8 cellular contexts compared by ENCODE assay signal in the genomic region with DNA sequence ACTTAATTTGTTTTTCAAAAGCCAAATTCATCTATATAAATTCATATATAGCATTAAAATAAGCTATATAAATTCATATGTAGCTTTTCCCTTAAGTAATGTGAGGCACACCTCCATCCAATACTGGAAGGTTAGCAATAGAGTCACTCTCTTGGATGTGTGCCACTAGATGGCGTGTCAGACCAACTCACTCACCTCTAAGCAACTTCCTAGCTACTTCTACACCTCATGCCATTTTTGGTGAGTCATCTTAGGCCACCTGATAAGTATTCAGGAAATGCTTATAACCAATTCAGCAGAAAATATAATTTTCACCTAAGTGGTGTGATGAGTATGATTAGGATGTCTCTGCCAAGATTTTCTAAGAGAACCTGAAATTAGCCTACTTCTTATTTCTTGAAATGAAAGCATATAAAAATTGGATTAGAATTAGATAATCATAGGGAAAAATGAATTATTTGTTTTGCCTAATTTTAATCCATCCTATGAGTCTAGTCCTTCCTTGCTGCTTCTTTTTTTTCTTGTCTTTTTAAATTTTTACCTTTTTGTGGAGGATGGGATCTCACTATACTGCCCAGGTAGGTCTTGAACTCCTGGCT. TPM values are rescaled to one million over a fixed set of nuclear protein-coding genes. Genes with fewer than 3 reads are reported as not detected.
DNase-seq lines count a peak whose midpoint lies in the region; ATAC-seq and TF ChIP-seq lines count a peak whose summit lies in the region.

No MANE protein-coding gene starts in this region.

- H3K27ac ChIP-seq in OCI-LY1 (ENCODE audit: low read depth, low read length, poor library complexity, severe bottlenecking): no peak overlapping the region
- H3K27ac ChIP-seq in substantia nigra (ENCODE audit: low read depth, low read length, poor library complexity, severe bottlenecking): no peak overlapping the region

- H3K4me3 ChIP-seq in OCI-LY1 (ENCODE audit: low read depth, low read length, poor library complexity, severe bottlenecking): no peak overlapping the region

- H3K27me3 ChIP-seq in OCI-LY1 (ENCODE audit: insufficient read depth, low read length): no peaks in the 10 kb centered on the region

- no peaks in the 10 kb centered on the region for H3K36me3 ChIP-seq in OCI-LY1 (ENCODE audit: insufficient read depth, low read length)

- no peak overlapping the region for H3K4me2 ChIP-seq in OCI-LY1 (ENCODE audit: low read length)

- H3K4me1 ChIP-seq in OCI-LY1 (ENCODE audit: insufficient read depth, low read length, severe bottlenecking): no peaks in the 10 kb centered on the region

- H3K4me1 Mint-ChIP-seq in nephron: peaks cover 17% of the 10 kb centered on the region

- no peaks in the 10 kb centered on the region for H4K20me1 ChIP-seq in OCI-LY1 (ENCODE audit: insufficient read depth, low read length)

- TF ChIP-seq CTCF in OCI-LY1 (IDR thresholded peaks at IDR 0.05; ENCODE audit: low read length): peak; percentile 81
- TF ChIP-seq CTCF in nephron (IDR thresholded peaks at IDR 0.05; ENCODE audit: unreplicated experiment in 3 of 3): peak; percentile 78 to 91 (median 86)

- H3K79me2 ChIP-seq in OCI-LY1 (ENCODE audit: insufficient read depth, low read length): no peaks in the 10 kb centered on the region

- DNase-seq in DMS79 (lab: John Stamatoyannopoulos, UW): peak; percentile 21
- peak; percentile 63 for DNase-seq in activated CD8-positive, alpha-beta memory T cell treated with anti-CD3 and anti-CD28 coated beads, Interleukin-2, amount 50 U/mL, for 48 hours
- peak in 41 of 49 donors; percentile 0 to 78 (median 44) for DNase-seq in substantia nigra (lab: John Stamatoyannopoulos, UW)

- peaks cover 13% of the 10 kb centered on the region for H3K9me3 Mint-ChIP-seq in nephron

- H3K9ac ChIP-seq in OCI-LY1 (ENCODE audit: low read length): no peak overlapping the region

- TF ChIP-seq EP300 in Ishikawa (IDR thresholded peaks at IDR 0.05; ENCODE audit: borderline replicate concordance): no peak

- no peak overlapping the region for H2AFZ ChIP-seq in OCI-LY1 (ENCODE audit: low read length)

- no peaks in the 10 kb centered on the region for H3F3A ChIP-seq in OCI-LY1 (ENCODE audit: insufficient read depth, low read length)

- H3K36me3 Mint-ChIP-seq in nephron (ENCODE audit: low read depth): peaks cover 10% of the 10 kb centered on the region

- H3K27me3 Mint-ChIP-seq in nephron (ENCODE audit: low read depth): peaks cover 4% of the 10 kb centered on the region

- ATAC-seq in GM21619 (IDR thresholded peaks at IDR 0.05; ENCODE audit: unreplicated experiment) (peak; percentile 97), esophagus mucosa (peak; percentile 96)

- H3K4me3 Mint-ChIP-seq in nephron: no peak overlapping the region

- no peaks in the 10 kb centered on the region for H3K9me2 ChIP-seq in OCI-LY1 (ENCODE audit: low read depth, low read length)

- no peak overlapping the region for H3K27ac Mint-ChIP-seq in nephron

- peak; percentile 94 for TF ChIP-seq RAD21 in Ishikawa (IDR thresholded peaks at IDR 0.05; ENCODE audit: low read depth)

- H3K9me3 ChIP-seq in OCI-LY1 (ENCODE audit: low read length): peaks cover 7% of the 10 kb centered on the region; the same call in 1 of the 2 replicates

TF ChIP-seq in Ishikawa, 13 proteins besides CTCF, POLR2A, EP300 and RAD21:
- TF ChIP-seq NFIC (IDR thresholded peaks at IDR 0.05): no peak
- TF ChIP-seq ZBTB7A (IDR thresholded peaks at IDR 0.05; ENCODE audit: low read depth): no peak
- TF ChIP-seq TEAD4 (IDR thresholded peaks at IDR 0.05): peak; percentile 19; the same call in 1 of the 2 replicates
- no peak for TF ChIP-seq TCF12 (IDR thresholded peaks at IDR 0.05; ENCODE audit: low read depth)
- TF ChIP-seq, protein P1, sequence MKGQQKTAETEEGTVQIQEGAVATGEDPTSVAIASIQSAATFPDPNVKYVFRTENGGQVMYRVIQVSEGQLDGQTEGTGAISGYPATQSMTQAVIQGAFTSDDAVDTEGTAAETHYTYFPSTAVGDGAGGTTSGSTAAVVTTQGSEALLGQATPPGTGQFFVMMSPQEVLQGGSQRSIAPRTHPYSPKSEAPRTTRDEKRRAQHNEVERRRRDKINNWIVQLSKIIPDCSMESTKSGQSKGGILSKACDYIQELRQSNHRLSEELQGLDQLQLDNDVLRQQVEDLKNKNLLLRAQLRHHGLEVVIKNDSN (IDR thresholded peaks at IDR 0.05): peak; percentile 55; the same call in 1 of the 2 replicates
- no peak for TF ChIP-seq EGR1 (IDR thresholded peaks at IDR 0.05)
- TF ChIP-seq, protein P2, sequence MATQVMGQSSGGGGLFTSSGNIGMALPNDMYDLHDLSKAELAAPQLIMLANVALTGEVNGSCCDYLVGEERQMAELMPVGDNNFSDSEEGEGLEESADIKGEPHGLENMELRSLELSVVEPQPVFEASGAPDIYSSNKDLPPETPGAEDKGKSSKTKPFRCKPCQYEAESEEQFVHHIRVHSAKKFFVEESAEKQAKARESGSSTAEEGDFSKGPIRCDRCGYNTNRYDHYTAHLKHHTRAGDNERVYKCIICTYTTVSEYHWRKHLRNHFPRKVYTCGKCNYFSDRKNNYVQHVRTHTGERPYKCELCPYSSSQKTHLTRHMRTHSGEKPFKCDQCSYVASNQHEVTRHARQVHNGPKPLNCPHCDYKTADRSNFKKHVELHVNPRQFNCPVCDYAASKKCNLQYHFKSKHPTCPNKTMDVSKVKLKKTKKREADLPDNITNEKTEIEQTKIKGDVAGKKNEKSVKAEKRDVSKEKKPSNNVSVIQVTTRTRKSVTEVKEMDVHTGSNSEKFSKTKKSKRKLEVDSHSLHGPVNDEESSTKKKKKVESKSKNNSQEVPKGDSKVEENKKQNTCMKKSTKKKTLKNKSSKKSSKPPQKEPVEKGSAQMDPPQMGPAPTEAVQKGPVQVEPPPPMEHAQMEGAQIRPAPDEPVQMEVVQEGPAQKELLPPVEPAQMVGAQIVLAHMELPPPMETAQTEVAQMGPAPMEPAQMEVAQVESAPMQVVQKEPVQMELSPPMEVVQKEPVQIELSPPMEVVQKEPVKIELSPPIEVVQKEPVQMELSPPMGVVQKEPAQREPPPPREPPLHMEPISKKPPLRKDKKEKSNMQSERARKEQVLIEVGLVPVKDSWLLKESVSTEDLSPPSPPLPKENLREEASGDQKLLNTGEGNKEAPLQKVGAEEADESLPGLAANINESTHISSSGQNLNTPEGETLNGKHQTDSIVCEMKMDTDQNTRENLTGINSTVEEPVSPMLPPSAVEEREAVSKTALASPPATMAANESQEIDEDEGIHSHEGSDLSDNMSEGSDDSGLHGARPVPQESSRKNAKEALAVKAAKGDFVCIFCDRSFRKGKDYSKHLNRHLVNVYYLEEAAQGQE (IDR thresholded peaks at IDR 0.05; ENCODE audit: low read depth): no peak
- no peak for TF ChIP-seq FOXM1 (IDR thresholded peaks at IDR 0.05; ENCODE audit: borderline replicate concordance, low read depth)
- 0 out of 2 replicates have a peak, but pooled peaks have one; percentile 20 for TF ChIP-seq YY1 (IDR thresholded peaks at IDR 0.05; ENCODE audit: low read depth)
- TF ChIP-seq, protein P3, sequence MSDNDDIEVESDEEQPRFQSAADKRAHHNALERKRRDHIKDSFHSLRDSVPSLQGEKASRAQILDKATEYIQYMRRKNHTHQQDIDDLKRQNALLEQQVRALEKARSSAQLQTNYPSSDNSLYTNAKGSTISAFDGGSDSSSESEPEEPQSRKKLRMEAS (IDR thresholded peaks at IDR 0.05): no peak

RNA-seq across cellular contexts. Expression of a gene that starts 34.4 kb away (rescaled TPM):
- total RNA-seq in esophagus mucosa: 7.1 TPM
